7 cellular contexts compared by ENCODE assay signal in genomic region chr3:128486692-128487537, GRCh38. TPM values are rescaled to one million over a fixed set of nuclear protein-coding genes. Genes with fewer than 3 reads are reported as not detected.
DNase-seq lines count a peak whose midpoint lies in the region; ATAC-seq lines count a peak whose summit lies in the region.

No MANE protein-coding gene starts in this region.

- H3K9me3 ChIP-seq in NT2/D1 (ENCODE audit: insufficient read depth, low read length) (no peaks in the 10 kb centered on the region), mononuclear cell (ENCODE audit: low read depth, low read length) (no peaks in the 10 kb centered on the region), aorta (ENCODE audit: control insufficient read depth, low read length) (no peaks in the 10 kb centered on the region)

- intact Hi-C loops in aorta (cut with DNase I) = loop anchor here in 1 of 2 donors (5.0 kb wide), 1 partner anchor 55 kb away; no protein-coding TSS in a partner anchor

- peak overlapping the region; percentile 90 for H3K9ac ChIP-seq in NT2/D1 (ENCODE audit: insufficient read length, low read depth)

- peaks cover 6% of the 10 kb centered on the region for H3K36me3 ChIP-seq in NT2/D1 (ENCODE audit: insufficient read depth, insufficient read length, low read length)
- H3K36me3 ChIP-seq in aorta (ENCODE audit: control insufficient read depth in 1 of 2, insufficient read depth in 2 of 2, low read length in 1 of 2) = no peaks in the 10 kb centered on the region

- 2% methylated on average over 72 to 75 of the region's 75 CpGs for WGBS in aorta, 2 donors

- no peak overlapping the region for H3K27ac ChIP-seq in aorta (ENCODE audit: low read depth in 1 of 2, low read length in 2 of 2)

- peaks cover 45% of the 10 kb centered on the region for H3K4me1 ChIP-seq in NT2/D1 (ENCODE audit: insufficient read depth, insufficient read length)
- H3K4me1 ChIP-seq in mononuclear cell (ENCODE audit: insufficient read depth, low read length) = peaks cover 63% of the 10 kb centered on the region
- no peaks in the 10 kb centered on the region for H3K4me1 ChIP-seq in aorta (ENCODE audit: control insufficient read depth in 1 of 2, insufficient read depth in 2 of 2, low read length in 2 of 2)

- H3K27me3 ChIP-seq in NT2/D1 (ENCODE audit: insufficient read depth, insufficient read length) (peaks cover 84% of the 10 kb centered on the region), mononuclear cell (ENCODE audit: insufficient read depth, low read length) (peaks cover 98% of the 10 kb centered on the region), aorta (ENCODE audit: control insufficient read depth in 1 of 2, insufficient read depth in 2 of 2, low read length in 1 of 2) (no peaks in the 10 kb centered on the region)

- DNase-seq in ELR (ENCODE audit: low read depth) (peak; percentile 69), NT2/D1 (ENCODE audit: low read depth, low spot score) (no peak), dedifferentiated amniotic fluid mesenchymal stem cell (ENCODE audit: extremely low spot score) (peak; percentile 18), aorta (peak in 1 of 2 donors; percentile 80), NCI-H1436 (lab: John Stamatoyannopoulos, UW) (no peak), GOT3 (lab: John Stamatoyannopoulos, UW) (no peak)

- H3K4me3 ChIP-seq in NT2/D1 (ENCODE audit: insufficient read length, low read depth) (peak overlapping the region; percentile 78), mononuclear cell (ENCODE audit: low read length) (peak overlapping the region; percentile 29), aorta (ENCODE audit: low read length in 2 of 2) (peak overlapping the region; percentile 23 to 62)

- ATAC-seq in aorta (ENCODE audit: low FRiP score) = peak; percentile 1

RNA-seq across cellular contexts. Expression of gene GATA2, which starts 6.1 kb away (rescaled TPM):
- 2.9 TPM for total RNA-seq in mononuclear cell
- total RNA-seq in aorta = 10 to 100 TPM; 12.5 to 39.5 TPM
- polyA plus RNA-seq in aorta = 1 to 10 TPM; 2.1 to 3.4 TPM

RNA-seq across cellular contexts. Expression of gene DNAJB8, which starts 20.2 kb away (rescaled TPM):
- total RNA-seq in mononuclear cell (not detected), aorta (not detected)
- polyA plus RNA-seq in aorta = not detected

Comparison
In these comparisons a context has a peak if more than half of its experiments do, and no peak if none do; other contexts are left out.
1. DNase-seq: peak in ELR (single experiment) and dedifferentiated amniotic fluid mesenchymal stem cell (single experiment); none in NT2/D1 (single experiment), NCI-H1436 (single experiment) and GOT3 (single experiment).
2. Peak in every context shown above with its lines, with median percentiles within 50 percentile points of each other: H3K4me3 ChIP-seq.